8 cellular contexts compared by ENCODE assay signal in genomic region chr16:85461814-85462404, GRCh38.
A peak's percentile ranks its signal among the peaks of the same experiment; 100 is the strongest.
DNase-seq lines count a peak whose midpoint lies in the region; ATAC-seq and TF ChIP-seq lines count a peak whose summit lies in the region.

No MANE protein-coding gene starts in this region.

- H3K9me3 ChIP-seq in mucosa of descending colon, result no peaks in the 10 kb centered on the region

- DNase-seq in DMS53 treated with DMSO at 0.1 percent for 48 hours (lab: John Stamatoyannopoulos, UW; ENCODE audit: unreplicated experiment), result peak; percentile 49
- peak; percentile 49 for DNase-seq in NCI-H1417 treated with DMSO at 0.1 percent for 48 hours (lab: John Stamatoyannopoulos, UW)
- peak; percentile 43 for DNase-seq in astrocyte of the spinal cord (ENCODE audit: low read depth, low spot score)
- DNase-seq in mucosa of descending colon, result no peak
- DNase-seq in occipital lobe (lab: John Stamatoyannopoulos, UW), result no peak
- no peak for DNase-seq in GM19240 (ENCODE audit: insufficient read length, low spot score)

- no peaks in the 10 kb centered on the region for H3K36me3 ChIP-seq in mucosa of descending colon (ENCODE audit: low read depth)

- in situ Hi-C loops in astrocyte of the spinal cord (cut with HindIII; ENCODE audit: low sequenced_read_pairs), result no loop called here

- TF ChIP-seq CTCF in astrocyte of the spinal cord (IDR thresholded peaks at IDR 0.05; ENCODE audit: low read depth, low read length), result no peak
- TF ChIP-seq CTCF in mucosa of descending colon (IDR thresholded peaks at IDR 0.05), result no peak

- peaks cover 29% of the 10 kb centered on the region for H3K4me1 ChIP-seq in mucosa of descending colon (ENCODE audit: low read depth)

- intact Hi-C loops in mucosa of descending colon (cut with DNase I, micrococcal nuclease), result no loop called here

- ATAC-seq in mucosa of descending colon (peak; percentile 37), GM19463 (IDR thresholded peaks at IDR 0.05; ENCODE audit: unreplicated experiment) (no peak), GM19324 (IDR thresholded peaks at IDR 0.05; ENCODE audit: low FRiP score, unreplicated experiment) (no peak)

- H3K4me3 ChIP-seq in astrocyte of the spinal cord (ENCODE audit: low read depth, low read length) (no peak overlapping the region), mucosa of descending colon (no peak overlapping the region)

Comparison
In these comparisons a context has a peak if more than half of its experiments do, and no peak if none do; other contexts are left out.
1. DNase-seq: peak in DMS53 treated with DMSO at 0.1 percent for 48 hours (single experiment), NCI-H1417 treated with DMSO at 0.1 percent for 48 hours (single experiment) and astrocyte of the spinal cord (single experiment); none in mucosa of descending colon (0 of 3), occipital lobe (single experiment) and GM19240 (single experiment).